15 cellular contexts compared by ENCODE assay signal in the genomic region with DNA sequence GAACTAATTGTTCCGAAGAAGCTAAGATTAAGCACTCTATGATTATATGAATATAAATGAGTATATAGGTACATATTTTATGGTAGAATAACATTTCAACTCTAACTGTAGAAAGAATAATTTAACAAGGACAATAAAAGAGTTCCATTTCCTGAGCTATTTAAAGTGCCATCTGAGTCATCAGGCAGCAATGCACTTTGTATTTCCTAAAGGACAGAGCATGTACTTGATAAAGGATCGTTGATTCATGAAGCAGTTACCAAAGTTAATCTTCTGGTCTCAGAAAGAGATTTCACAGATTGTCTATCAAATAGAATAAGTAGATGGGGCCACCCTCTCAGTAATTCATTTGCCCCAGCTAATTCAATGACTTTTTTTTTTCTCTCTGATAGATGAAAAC.
DNase-seq lines count a peak whose midpoint lies in the region; ATAC-seq and TF ChIP-seq lines count a peak whose summit lies in the region.
"Had no signal": no experiment of that assay in that cellular context is flagged by ENCODE, and none has a peak within 500 bp of the region (broad histone marks: within the 10 kb centered on the region; RNA-seq: fewer than 3 reads in every experiment).

No MANE protein-coding gene starts in this region.

- TF ChIP-seq CTCF in chondrocyte (IDR thresholded peaks at IDR 0.05), result no peak

- H3K4me3 Mint-ChIP-seq in chondrocyte (ENCODE audit: unreplicated experiment), result no peak overlapping the region
- H3K4me3 Mint-ChIP-seq: activated B cell treated with CpG ODN at 0.5 μM for 24 hours; activated CD8-positive, alpha-beta memory T cell treated with anti-CD3 and anti-CD28 coated beads, Interleukin-2, amount 10 ng/mL, durations not matched to agents 7 days and 5 days; activated naive CD4-positive, alpha-beta T cell treated with anti-CD3 and anti-CD28 coated beads, Interleukin-2, amount 10 ng/mL, durations not matched to agents 7 days and 5 days had no signal

- no peaks in the 10 kb centered on the region for H3K36me3 Mint-ChIP-seq in chondrocyte (ENCODE audit: low read depth)
- H3K36me3 Mint-ChIP-seq: activated CD8-positive, alpha-beta memory T cell treated with anti-CD3 and anti-CD28 coated beads, Interleukin-2, amount 10 ng/mL, durations not matched to agents 7 days and 5 days; activated naive CD4-positive, alpha-beta T cell treated with anti-CD3 and anti-CD28 coated beads, Interleukin-2, amount 10 ng/mL, durations not matched to agents 7 days and 5 days had no signal

- H3K4me3 ChIP-seq in HUES64 (ENCODE audit: low read length), result no peak overlapping the region
- H3K4me3 ChIP-seq: psoas muscle, upper lobe of right lung had no signal

- H3K36me3 ChIP-seq in HUES64 (ENCODE audit: insufficient read depth, low read length), result no peaks in the 10 kb centered on the region
- H3K36me3 ChIP-seq: upper lobe of right lung had no signal

- H3K27ac ChIP-seq in HUES64 (ENCODE audit: low read depth, low read length), result peak overlapping the region; percentile 21; the same call in 1 of the 2 replicates
- H3K27ac ChIP-seq: psoas muscle, upper lobe of right lung had no signal

- 83% methylated on average over 1 of the region's 2 CpGs for WGBS in HUES64

- peaks cover 7% of the 10 kb centered on the region for H3K4me1 Mint-ChIP-seq in chondrocyte (ENCODE audit: low read depth)
- H3K4me1 Mint-ChIP-seq: activated B cell treated with CpG ODN at 0.5 μM for 24 hours; activated CD8-positive, alpha-beta memory T cell treated with anti-CD3 and anti-CD28 coated beads, Interleukin-2, amount 10 ng/mL, durations not matched to agents 7 days and 5 days; activated naive CD4-positive, alpha-beta T cell treated with anti-CD3 and anti-CD28 coated beads, Interleukin-2, amount 10 ng/mL, durations not matched to agents 7 days and 5 days had no signal

- H3K9me3 ChIP-seq in HUES64 (ENCODE audit: insufficient read depth, low read depth, low read length), result no peaks in the 10 kb centered on the region
- H3K9me3 ChIP-seq: psoas muscle, upper lobe of right lung had no signal

- no peaks in the 10 kb centered on the region for H3K27me3 Mint-ChIP-seq in chondrocyte (ENCODE audit: low read depth)
- H3K27me3 Mint-ChIP-seq: activated B cell treated with CpG ODN at 0.5 μM for 24 hours; activated CD8-positive, alpha-beta memory T cell treated with anti-CD3 and anti-CD28 coated beads, Interleukin-2, amount 10 ng/mL, durations not matched to agents 7 days and 5 days; activated naive CD4-positive, alpha-beta T cell treated with anti-CD3 and anti-CD28 coated beads, Interleukin-2, amount 10 ng/mL, durations not matched to agents 7 days and 5 days had no signal

- H3K9me3 Mint-ChIP-seq in chondrocyte (ENCODE audit: low read depth), result no peaks in the 10 kb centered on the region

- no peak overlapping the region for H3K9ac ChIP-seq in HUES64 (ENCODE audit: low read depth, low read length)

- peaks cover 12% of the 10 kb centered on the region for H3K4me1 ChIP-seq in HUES64 (ENCODE audit: insufficient read depth, low read length)
- H3K4me1 ChIP-seq: psoas muscle, upper lobe of right lung had no signal

- H3K27me3 ChIP-seq in HUES64 (ENCODE audit: insufficient read depth, low read length), result no peaks in the 10 kb centered on the region
- H3K27me3 ChIP-seq: upper lobe of right lung had no signal

- H3K27ac Mint-ChIP-seq in chondrocyte (ENCODE audit: unreplicated experiment), result no peak overlapping the region
- H3K27ac Mint-ChIP-seq: activated B cell treated with CpG ODN at 0.5 μM for 24 hours; activated CD8-positive, alpha-beta memory T cell treated with anti-CD3 and anti-CD28 coated beads, Interleukin-2, amount 10 ng/mL, durations not matched to agents 7 days and 5 days; activated naive CD4-positive, alpha-beta T cell treated with anti-CD3 and anti-CD28 coated beads, Interleukin-2, amount 10 ng/mL, durations not matched to agents 7 days and 5 days had no signal

- ATAC-seq in HG03280 (IDR thresholded peaks at IDR 0.05; ENCODE audit: unreplicated experiment) (no peak), HG03045 (IDR thresholded peaks at IDR 0.05; ENCODE audit: unreplicated experiment) (no peak)
- ATAC-seq: activated CD8-positive, alpha-beta memory T cell treated with anti-CD3 and anti-CD28 coated beads, Interleukin-2, amount 10 ng/mL, durations not matched to agents 7 days and 5 days; psoas muscle; upper lobe of right lung had no signal

- DNase-seq in COLO829 (ENCODE audit: low spot score) (peak; percentile 0), amniotic epithelial cell (ENCODE audit: low read depth) (peak; percentile 38), foreskin melanocyte (peak; percentile 0), chondrocyte (ENCODE audit: low spot score) (no peak), NCI-H1930 (lab: John Stamatoyannopoulos, UW) (no peak)
- DNase-seq: activated B cell treated with CpG ODN at 0.5 μM for 24 hours; activated CD8-positive, alpha-beta memory T cell treated with anti-CD3 and anti-CD28 coated beads, Interleukin-2, amount 10 ng/mL, durations not matched to agents 7 days and 5 days; activated naive CD4-positive, alpha-beta T cell treated with anti-CD3 and anti-CD28 coated beads, Interleukin-2, amount 10 ng/mL, durations not matched to agents 7 days and 5 days; KG1; NCI-H774; psoas muscle; upper lobe of right lung had no signal

Comparison
In these comparisons a context has a peak if more than half of its experiments do, and no peak if none do; other contexts are left out.
1. DNase-seq: peak in COLO829 (single experiment), amniotic epithelial cell (single experiment) and foreskin melanocyte (single experiment); none in chondrocyte (single experiment) and NCI-H1930 (0 of 2).